8 cellular contexts compared by ENCODE assay signal in genomic region chr22:40346178-40347064, GRCh38. TPM values are rescaled to one million over a fixed set of nuclear protein-coding genes. Genes with fewer than 3 reads are reported as not detected.
DNase-seq lines count a peak whose midpoint lies in the region; ATAC-seq and TF ChIP-seq lines count a peak whose summit lies in the region.

TSS of gene ADSL (plus strand) at chr22:40346500. CDS start at chr22:40346559, 59 bp downstream.

- no peaks in the 10 kb centered on the region for H3K9me3 Mint-ChIP-seq in activated CD4-positive, alpha-beta T cell treated with anti-CD3 and anti-CD28 coated beads for 36 hours (ENCODE audit: low read depth)

- intact Hi-C loops in activated CD4-positive, alpha-beta T cell treated with anti-CD3 and anti-CD28 coated beads for 36 hours (cut with DNase I, micrococcal nuclease) = loop anchor here (1.0 to 10.0 kb wide), 20 partner anchors 21 to 1639 kb away; partner anchors contain the start of genes TNRC6B (in 2 of the 2), GTPBP1 (in 1 of the 2), MIEF1 (in 1 of the 2) and MRTFA (in 1 of the 2)

- H3K4me3 ChIP-seq in choroid plexus epithelial cell (ENCODE audit: low read depth, low read length) = peak within 1 kb of the TSS; percentile 71

- H3K4me3 Mint-ChIP-seq in activated CD4-positive, alpha-beta T cell treated with anti-CD3 and anti-CD28 coated beads for 36 hours = peak within 1 kb of the TSS; percentile 86

- no peaks in the 10 kb centered on the region for H3K27me3 Mint-ChIP-seq in activated CD4-positive, alpha-beta T cell treated with anti-CD3 and anti-CD28 coated beads for 36 hours

- H3K36me3 Mint-ChIP-seq in activated CD4-positive, alpha-beta T cell treated with anti-CD3 and anti-CD28 coated beads for 36 hours (ENCODE audit: low read depth) = peaks cover 33% of the 10 kb centered on the region

- CTCF ChIA-PET in activated CD4-positive, alpha-beta T cell treated with anti-CD3 and anti-CD28 coated beads for 36 hours (lab: Charles Lee) = interaction anchor here (0.7 to 3.8 kb wide), 23 partner anchors 15 to 809 kb away, joined by 3 to 21 read pairs (median 5); partner anchors contain the start of gene TNRC6B

- peak within 1 kb of the TSS; percentile 92 for H3K27ac Mint-ChIP-seq in activated CD4-positive, alpha-beta T cell treated with anti-CD3 and anti-CD28 coated beads for 36 hours

- H3K4me1 Mint-ChIP-seq in activated CD4-positive, alpha-beta T cell treated with anti-CD3 and anti-CD28 coated beads for 36 hours = peaks cover 45% of the 10 kb centered on the region

- POLR2A ChIA-PET in activated CD4-positive, alpha-beta T cell treated with anti-CD3 and anti-CD28 coated beads for 36 hours (lab: Charles Lee) = interaction anchor here (0.6 to 4.1 kb wide), 8 partner anchors 10 to 302 kb away, joined by 3 to 29 read pairs (median 4); partner anchors contain the start of gene TNRC6B

- DNase-seq in AG08396 (ENCODE audit: low spot score) (peak; percentile 92), NCI-H446 treated with DMSO at 0.1 percent for 48 hours (lab: John Stamatoyannopoulos, UW) (peak; percentile 45), choroid plexus epithelial cell (ENCODE audit: low read depth) (peak; percentile 86), kidney tubule cell (ENCODE audit: low spot score) (peak; percentile 87)
- peak; percentile 94 for DNase-seq in activated CD4-positive, alpha-beta T cell treated with anti-CD3 and anti-CD28 coated beads for 36 hours
- peak; percentile 53 to 73 for DNase-seq in stimulated activated CD4-positive, alpha-beta T cell treated with anti-CD3 and anti-CD28 coated beads, Interleukin-1b, Interleukin-23, amount 100 ng/mL, for 1 hour (ENCODE audit: low read depth in 2 of 2)

- ATAC-seq in GM18907 (IDR thresholded peaks at IDR 0.05; ENCODE audit: unreplicated experiment) (peak; percentile 82), HG03139 (IDR thresholded peaks at IDR 0.05; ENCODE audit: unreplicated experiment) (peak; percentile 64)
- peak; percentile 87 for ATAC-seq in activated CD4-positive, alpha-beta T cell treated with anti-CD3 and anti-CD28 coated beads for 36 hours

- TF ChIP-seq CTCF in choroid plexus epithelial cell (conservative IDR thresholded peaks at IDR 0.05; ENCODE audit: low read depth, low read length) = peak; percentile 28

RNA-seq across cellular contexts. Expression of gene ADSL, which starts in this region (rescaled TPM):
- total RNA-seq in activated CD4-positive, alpha-beta T cell treated with anti-CD3 and anti-CD28 coated beads for 36 hours = 100 to 1,000 TPM; 125 to 172 TPM

Comparison
In these comparisons a context has a peak if more than half of its experiments do, and no peak if none do; other contexts are left out.
1. Peak in every context shown above with its lines: DNase-seq, ATAC-seq and H3K4me3 ChIP-seq.